In genomic region chr9:16344343-16344742, GRCh38 we compare ENCODE assay signal across 12 cellular contexts.
A peak's percentile ranks its signal among the peaks of the same experiment; 100 is the strongest.
DNase-seq lines count a peak whose midpoint lies in the region; ATAC-seq and TF ChIP-seq lines count a peak whose summit lies in the region.
"Had no signal": no experiment of that assay in that cellular context is flagged by ENCODE, and none has a peak within 500 bp of the region (broad histone marks: within the 10 kb centered on the region; RNA-seq: fewer than 3 reads in every experiment).

No MANE protein-coding gene starts in this region.

- H3K4me2 ChIP-seq in neural progenitor cell = peak overlapping the region; percentile 61
- H3K4me2 ChIP-seq: PC-9 had no signal

- H3F3A ChIP-seq in neural progenitor cell (ENCODE audit: low read depth) = peaks cover 22% of the 10 kb centered on the region

- H3K9me3 ChIP-seq in NT2/D1 (ENCODE audit: insufficient read depth, low read length) (no peaks in the 10 kb centered on the region), neural progenitor cell (ENCODE audit: low read depth) (no peaks in the 10 kb centered on the region)
- no peaks in the 10 kb centered on the region for H3K9me3 ChIP-seq in naive thymus-derived CD4-positive, alpha-beta T cell (ENCODE audit: control insufficient read depth in 2 of 3, low read length in 3 of 3)
- H3K9me3 ChIP-seq in CD4-positive, alpha-beta T cell (ENCODE audit: control insufficient read depth, low read length) = no peaks in the 10 kb centered on the region

- H3K4me1 Mint-ChIP-seq in neural progenitor cell = peaks cover 58% of the 10 kb centered on the region
- H3K4me1 Mint-ChIP-seq in naive thymus-derived CD4-positive, alpha-beta T cell = peaks cover 0 to 2% (median 0%) of the 10 kb centered on the region in 7 donors
- no peaks in the 10 kb centered on the region for H3K4me1 Mint-ChIP-seq in naive thymus-derived CD8-positive, alpha-beta T cell
- H3K4me1 Mint-ChIP-seq in CD4-positive, alpha-beta T cell (ENCODE audit: low read depth) = no peaks in the 10 kb centered on the region
- H3K4me1 Mint-ChIP-seq: activated naive CD4-positive, alpha-beta T cell treated with anti-CD3 and anti-CD28 coated beads, Interleukin-2, amount 10 ng/mL, durations not matched to agents 7 days and 5 days had no signal

- H3K9ac ChIP-seq in NT2/D1 (ENCODE audit: insufficient read length, low read depth) (no peak overlapping the region), neural progenitor cell (no peak overlapping the region)

- H3K27ac Mint-ChIP-seq in neural progenitor cell = peak overlapping the region; percentile 95
- H3K27ac Mint-ChIP-seq in naive thymus-derived CD4-positive, alpha-beta T cell = no peak overlapping the region
- no peak overlapping the region for H3K27ac Mint-ChIP-seq in naive thymus-derived CD8-positive, alpha-beta T cell
- H3K27ac Mint-ChIP-seq in CD4-positive, alpha-beta T cell = no peak overlapping the region
- H3K27ac Mint-ChIP-seq: activated naive CD4-positive, alpha-beta T cell treated with anti-CD3 and anti-CD28 coated beads, Interleukin-2, amount 10 ng/mL, durations not matched to agents 7 days and 5 days had no signal

- POLR2A ChIA-PET in naive thymus-derived CD4-positive, alpha-beta T cell (lab: Charles Lee) = no interaction called here
- POLR2A ChIA-PET in naive thymus-derived CD8-positive, alpha-beta T cell (lab: Charles Lee) = no interaction called here
- POLR2A ChIA-PET in CD4-positive, alpha-beta T cell (lab: Charles Lee) = no interaction called here

- H3K27me3 ChIP-seq in NT2/D1 (ENCODE audit: insufficient read depth, insufficient read length) (no peaks in the 10 kb centered on the region), neural progenitor cell (no peaks in the 10 kb centered on the region)
- H3K27me3 ChIP-seq in naive thymus-derived CD4-positive, alpha-beta T cell (ENCODE audit: control insufficient read depth in 2 of 2, insufficient read depth in 2 of 2, low read length in 2 of 2) = no peaks in the 10 kb centered on the region
- H3K27me3 ChIP-seq in CD4-positive, alpha-beta T cell (ENCODE audit: control insufficient read depth, insufficient read depth, low read length) = no peaks in the 10 kb centered on the region

- intact Hi-C loops in naive thymus-derived CD4-positive, alpha-beta T cell (cut with micrococcal nuclease) = no loop called here
- intact Hi-C loops in CD4-positive, alpha-beta T cell (cut with DNase I, micrococcal nuclease) = no loop called here

- CTCF ChIA-PET in naive thymus-derived CD4-positive, alpha-beta T cell (lab: Charles Lee) = no interaction called here
- CTCF ChIA-PET in CD4-positive, alpha-beta T cell (lab: Charles Lee) = no interaction called here

- H3K4me3 Mint-ChIP-seq in neural progenitor cell = no peak overlapping the region
- H3K4me3 Mint-ChIP-seq in naive thymus-derived CD4-positive, alpha-beta T cell = no peak overlapping the region
- no peak overlapping the region for H3K4me3 Mint-ChIP-seq in naive thymus-derived CD8-positive, alpha-beta T cell
- H3K4me3 Mint-ChIP-seq in CD4-positive, alpha-beta T cell = no peak overlapping the region
- H3K4me3 Mint-ChIP-seq: activated naive CD4-positive, alpha-beta T cell treated with anti-CD3 and anti-CD28 coated beads, Interleukin-2, amount 10 ng/mL, durations not matched to agents 7 days and 5 days had no signal

- DNase-seq in AG08396 (ENCODE audit: low spot score) = peak; percentile 41
- DNase-seq in NT2/D1 (ENCODE audit: low read depth, low spot score) = peak; percentile 42
- DNase-seq in fibroblast of pulmonary artery (ENCODE audit: low read depth) = peak; percentile 91
- DNase-seq in neural progenitor cell (ENCODE audit: low spot score) = no peak
- DNase-seq in COLO668 (lab: John Stamatoyannopoulos, UW; ENCODE audit: unreplicated experiment) = no peak
- no peak for DNase-seq in naive thymus-derived CD4-positive, alpha-beta T cell
- DNase-seq in naive thymus-derived CD8-positive, alpha-beta T cell = no peak
- no peak for DNase-seq in CD4-positive, alpha-beta T cell
- DNase-seq: activated naive CD4-positive, alpha-beta T cell treated with anti-CD3 and anti-CD28 coated beads, Interleukin-2, amount 10 ng/mL, durations not matched to agents 7 days and 5 days; NCI-H1092; PC-9 had no signal

- H2AFZ ChIP-seq in neural progenitor cell (replicated peaks) = no peak overlapping the region
- H2AFZ ChIP-seq: PC-9 had no signal

- H3K27ac ChIP-seq in neural progenitor cell = peak overlapping the region; percentile 92
- no peak overlapping the region for H3K27ac ChIP-seq in naive thymus-derived CD4-positive, alpha-beta T cell (ENCODE audit: low read depth, low read length)
- no peak overlapping the region for H3K27ac ChIP-seq in CD4-positive, alpha-beta T cell (ENCODE audit: low read depth, low read length)
- H3K27ac ChIP-seq: PC-9 had no signal

- H3K27me3 Mint-ChIP-seq in neural progenitor cell (ENCODE audit: insufficient read depth, low read depth) = peaks cover 18% of the 10 kb centered on the region
- H3K27me3 Mint-ChIP-seq in naive thymus-derived CD4-positive, alpha-beta T cell = peaks cover 0 to 6% (median 0%) of the 10 kb centered on the region in 5 donors
- peaks cover 0 to 4% (median 0%) of the 10 kb centered on the region in 5 donors for H3K27me3 Mint-ChIP-seq in naive thymus-derived CD8-positive, alpha-beta T cell
- H3K27me3 Mint-ChIP-seq in CD4-positive, alpha-beta T cell = no peaks in the 10 kb centered on the region
- H3K27me3 Mint-ChIP-seq: activated naive CD4-positive, alpha-beta T cell treated with anti-CD3 and anti-CD28 coated beads, Interleukin-2, amount 10 ng/mL, durations not matched to agents 7 days and 5 days had no signal

- H3K4me1 ChIP-seq in NT2/D1 (ENCODE audit: insufficient read depth, insufficient read length) = peaks cover 4% of the 10 kb centered on the region
- H3K4me1 ChIP-seq in neural progenitor cell = peaks cover 28% of the 10 kb centered on the region
- H3K4me1 ChIP-seq in naive thymus-derived CD4-positive, alpha-beta T cell (ENCODE audit: control insufficient read depth in 2 of 2, insufficient read depth in 2 of 2, low read length in 2 of 2) = no peaks in the 10 kb centered on the region

- peaks cover 5% of the 10 kb centered on the region for H3K36me3 Mint-ChIP-seq in neural progenitor cell
- H3K36me3 Mint-ChIP-seq in naive thymus-derived CD4-positive, alpha-beta T cell = no peaks in the 10 kb centered on the region
- H3K36me3 Mint-ChIP-seq in naive thymus-derived CD8-positive, alpha-beta T cell = no peaks in the 10 kb centered on the region
- H3K36me3 Mint-ChIP-seq in CD4-positive, alpha-beta T cell (ENCODE audit: low read depth) = no peaks in the 10 kb centered on the region
- H3K36me3 Mint-ChIP-seq: activated naive CD4-positive, alpha-beta T cell treated with anti-CD3 and anti-CD28 coated beads, Interleukin-2, amount 10 ng/mL, durations not matched to agents 7 days and 5 days had no signal

- no peaks in the 10 kb centered on the region for H4K20me1 ChIP-seq in neural progenitor cell (ENCODE audit: low read depth)

- H3K36me3 ChIP-seq in NT2/D1 (ENCODE audit: insufficient read depth, insufficient read length, low read length) = no peaks in the 10 kb centered on the region
- H3K36me3 ChIP-seq in neural progenitor cell = no peaks in the 10 kb centered on the region
- no peaks in the 10 kb centered on the region for H3K36me3 ChIP-seq in naive thymus-derived CD4-positive, alpha-beta T cell (ENCODE audit: control insufficient read depth in 2 of 3, insufficient read depth in 3 of 3, low read length in 3 of 3)

- H3K9me3 Mint-ChIP-seq in neural progenitor cell = peaks cover 38% of the 10 kb centered on the region
- peaks cover 0 to 13% (median 2%) of the 10 kb centered on the region in 11 donors for H3K9me3 Mint-ChIP-seq in naive thymus-derived CD4-positive, alpha-beta T cell
- H3K9me3 Mint-ChIP-seq in naive thymus-derived CD8-positive, alpha-beta T cell = peaks cover 0 to 5% (median 0%) of the 10 kb centered on the region in 9 donors
- peaks cover 2% of the 10 kb centered on the region for H3K9me3 Mint-ChIP-seq in CD4-positive, alpha-beta T cell

- H3K4me3 ChIP-seq in NT2/D1 (ENCODE audit: insufficient read length, low read depth) (no peak overlapping the region), fibroblast of pulmonary artery (replicated peaks; ENCODE audit: low read depth, low read length) (no peak overlapping the region), neural progenitor cell (no peak overlapping the region)
- no peak overlapping the region for H3K4me3 ChIP-seq in naive thymus-derived CD4-positive, alpha-beta T cell (ENCODE audit: low read length)
- H3K4me3 ChIP-seq: PC-9 had no signal

- no peaks in the 10 kb centered on the region for H3K79me2 ChIP-seq in neural progenitor cell (ENCODE audit: low read depth)

- no peak for ATAC-seq in naive thymus-derived CD4-positive, alpha-beta T cell
- ATAC-seq in naive thymus-derived CD8-positive, alpha-beta T cell = no peak
- ATAC-seq in CD4-positive, alpha-beta T cell (ENCODE audit: poor library complexity) = no peak
- ATAC-seq: esophagus mucosa had no signal

- TF ChIP-seq CTCF in fibroblast of pulmonary artery (IDR thresholded peaks at IDR 0.05; ENCODE audit: low read length, missing control alignments) (no peak), neural progenitor cell (IDR thresholded peaks at IDR 0.05) (no peak)
- no peak for TF ChIP-seq CTCF in CD4-positive, alpha-beta T cell (IDR thresholded peaks at IDR 0.05)

Comparison
In these comparisons a context has a peak if more than half of its experiments do, and no peak if none do; other contexts are left out.
1. DNase-seq: peak in AG08396 (single experiment), NT2/D1 (single experiment) and fibroblast of pulmonary artery (single experiment); none in neural progenitor cell (single experiment), COLO668 (single experiment), naive thymus-derived CD4-positive, alpha-beta T cell (0 of 9), naive thymus-derived CD8-positive, alpha-beta T cell (0 of 10) and CD4-positive, alpha-beta T cell (0 of 10).